8 cellular contexts compared by ENCODE assay signal in the genomic region with DNA sequence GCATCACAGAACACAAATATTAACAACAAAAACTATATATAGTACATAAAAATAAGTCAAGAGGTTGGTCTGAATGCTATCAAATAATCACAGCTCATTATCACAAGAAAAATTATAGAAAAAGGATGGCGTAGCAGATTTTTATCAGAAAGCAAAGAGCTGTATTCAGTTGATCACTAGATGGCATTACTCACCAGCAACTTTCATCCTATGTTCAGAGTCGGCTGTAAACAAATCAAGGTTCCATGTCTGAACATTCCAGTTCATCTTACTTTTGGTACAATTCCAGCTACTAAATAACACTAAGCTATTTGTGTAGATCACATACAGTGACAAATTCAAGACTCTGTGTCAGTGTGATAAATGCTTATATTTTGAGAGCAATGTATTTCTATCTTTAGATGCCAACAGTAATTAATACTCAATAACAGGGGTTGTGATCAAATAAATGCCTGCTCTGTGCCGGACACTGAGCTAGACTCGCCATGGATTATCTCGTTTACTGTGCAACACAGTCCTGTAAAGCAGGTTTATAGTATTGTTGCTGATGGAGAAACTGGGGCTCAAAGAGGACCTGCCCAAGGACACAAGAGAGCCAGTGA. TPM values are rescaled to one million over a fixed set of nuclear protein-coding genes. Genes with fewer than 3 reads are reported as not detected.
A peak's percentile ranks its signal among the peaks of the same experiment; 100 is the strongest.
DNase-seq lines count a peak whose midpoint lies in the region; ATAC-seq, FAIRE-seq and TF ChIP-seq lines count a peak whose summit lies in the region.

No MANE protein-coding gene starts in this region.

- no peak for FAIRE-seq in HTR-8/SVneo (lab: Jason Lieb, UNC)
- no peak for FAIRE-seq in urothelium cell line (lab: Jason Lieb, UNC)

- ATAC-seq in HG03175 (IDR thresholded peaks at IDR 0.05; ENCODE audit: unreplicated experiment), result no peak

- no peaks in the 10 kb centered on the region for H4K20me1 ChIP-seq in fibroblast of lung (ENCODE audit: control insufficient read depth, extremely low read depth, insufficient read depth, low read length)

- DNase-seq in BJ (ENCODE audit: low read depth) (no peak), HTR-8/SVneo (ENCODE audit: insufficient read length, low spot score) (peak; percentile 45), RPMI8226 (peak; percentile 16), fibroblast of lung (ENCODE audit: low read depth in 2 of 2) (peak; percentile 59 to 83), non-pigmented ciliary epithelial cell (ENCODE audit: low read depth) (peak; percentile 41), ecto neural progenitor cell (ENCODE audit: low spot score) (no peak), urothelium cell line (ENCODE audit: low spot score) (no peak)

- H2AFZ ChIP-seq in fibroblast of lung (ENCODE audit: low read length), result no peak overlapping the region

- H3K4me3 ChIP-seq in BJ (ENCODE audit: low read depth, low read length) (no peak overlapping the region), fibroblast of lung (replicated peaks in 1 of 4; ENCODE audit: control extremely low read depth in 1 of 4, insufficient read depth in 1 of 4, low read depth in 3 of 4, low read length in 4 of 4) (no peak overlapping the region)

- no peaks in the 10 kb centered on the region for H3K4me1 ChIP-seq in fibroblast of lung (ENCODE audit: control insufficient read depth, extremely low read depth, insufficient read depth, low read length)

- no peak overlapping the region for H3K9ac ChIP-seq in fibroblast of lung (ENCODE audit: insufficient read depth, low read length)

- H3K79me2 ChIP-seq in fibroblast of lung (ENCODE audit: control insufficient read depth, insufficient read depth, low read length), result no peaks in the 10 kb centered on the region

- H3K36me3 ChIP-seq in BJ (ENCODE audit: control insufficient read depth, insufficient read depth, low read length) (peaks cover 3% of the 10 kb centered on the region), fibroblast of lung (ENCODE audit: control insufficient read depth, insufficient read depth, low read length) (peaks cover 2% of the 10 kb centered on the region)

- no peak overlapping the region for H3K4me2 ChIP-seq in fibroblast of lung (ENCODE audit: extremely low read depth, insufficient read depth, low read length)

- no peaks in the 10 kb centered on the region for H3K9me3 ChIP-seq in fibroblast of lung (ENCODE audit: control insufficient read depth, insufficient read depth, low read depth, low read length)

- TF ChIP-seq CTCF in BJ (IDR thresholded peaks at IDR 0.05; ENCODE audit: insufficient read depth, low read depth, low read length), result peak; percentile 57
- peak; percentile 51 to 65 for TF ChIP-seq CTCF in fibroblast of lung (conservative IDR thresholded peaks at IDR 0.05 in 1 of 2, IDR thresholded peaks at IDR 0.05 in 1 of 2; ENCODE audit: low read depth in 1 of 2, low read length in 2 of 2)

- H3K27me3 ChIP-seq in BJ (ENCODE audit: control insufficient read depth, insufficient read depth, low read length) (no peaks in the 10 kb centered on the region), fibroblast of lung (ENCODE audit: control insufficient read depth, insufficient read depth, low read length) (no peaks in the 10 kb centered on the region)

- H3K27ac ChIP-seq in fibroblast of lung (ENCODE audit: insufficient read depth, low read length), result no peak overlapping the region

- CTCF ChIA-PET in BJ (lab: Yijun Ruan, JAX), result interaction anchor here (0.7 to 4.1 kb wide), 17 partner anchors 10 to 602 kb away, joined by 3 to 33 read pairs (median 4); a partner anchor contains a TSS

- POLR2A ChIA-PET in BJ (lab: Charles Lee), result interaction anchor here (0.6 kb wide), 1 partner anchor 154 kb away, joined by 4 read pairs; no protein-coding TSS in a partner anchor

RNA-seq across cellular contexts. Expression of a gene that starts 30.1 kb away (rescaled TPM):
- 8.8 and 9.2 TPM in 2 replicates for polyA plus RNA-seq in BJ (2011; rRNA removed)
- polyA minus RNA-seq in BJ (2011; rRNA and poly(A)+ RNA removed), result 9.2 and 12.6 TPM in 2 replicates
- total RNA-seq in fibroblast of lung, result 9.2 and 9.7 TPM in 2 replicates
- polyA plus RNA-seq in fibroblast of lung, result 6.3 and 7.0 TPM in 2 replicates
- polyA plus RNA-seq in fibroblast of lung (2012), result 7.6 and 8.7 TPM in 2 replicates
- 9.4 and 11.1 TPM in 2 replicates for polyA minus RNA-seq in fibroblast of lung (ENCODE audit: low replicate concordance)

RNA-seq across cellular contexts. Expression of a gene that starts 45.3 kb away (rescaled TPM):
- 102 and 180 TPM in 2 replicates for polyA plus RNA-seq in BJ (2011; rRNA removed)
- polyA minus RNA-seq in BJ (2011; rRNA and poly(A)+ RNA removed), result 23.4 and 31.4 TPM in 2 replicates
- 75.5 and 112 TPM in 2 replicates for total RNA-seq in fibroblast of lung
- 274 and 300 TPM in 2 replicates for polyA plus RNA-seq in fibroblast of lung
- polyA plus RNA-seq in fibroblast of lung (2012), result 213 and 239 TPM in 2 replicates
- polyA minus RNA-seq in fibroblast of lung (ENCODE audit: low replicate concordance), result 4.4 and 21.2 TPM in 2 replicates

Comparison
In these comparisons a context has a peak if more than half of its experiments do, and no peak if none do; other contexts are left out.
1. DNase-seq: peak in HTR-8/SVneo (single experiment), RPMI8226 (single experiment), fibroblast of lung (2 of 2) and non-pigmented ciliary epithelial cell (single experiment); none in BJ (single experiment), ecto neural progenitor cell (single experiment) and urothelium cell line (single experiment).